Comparison of ENCODE assay signal across 1 cellular context in the genomic region with DNA sequence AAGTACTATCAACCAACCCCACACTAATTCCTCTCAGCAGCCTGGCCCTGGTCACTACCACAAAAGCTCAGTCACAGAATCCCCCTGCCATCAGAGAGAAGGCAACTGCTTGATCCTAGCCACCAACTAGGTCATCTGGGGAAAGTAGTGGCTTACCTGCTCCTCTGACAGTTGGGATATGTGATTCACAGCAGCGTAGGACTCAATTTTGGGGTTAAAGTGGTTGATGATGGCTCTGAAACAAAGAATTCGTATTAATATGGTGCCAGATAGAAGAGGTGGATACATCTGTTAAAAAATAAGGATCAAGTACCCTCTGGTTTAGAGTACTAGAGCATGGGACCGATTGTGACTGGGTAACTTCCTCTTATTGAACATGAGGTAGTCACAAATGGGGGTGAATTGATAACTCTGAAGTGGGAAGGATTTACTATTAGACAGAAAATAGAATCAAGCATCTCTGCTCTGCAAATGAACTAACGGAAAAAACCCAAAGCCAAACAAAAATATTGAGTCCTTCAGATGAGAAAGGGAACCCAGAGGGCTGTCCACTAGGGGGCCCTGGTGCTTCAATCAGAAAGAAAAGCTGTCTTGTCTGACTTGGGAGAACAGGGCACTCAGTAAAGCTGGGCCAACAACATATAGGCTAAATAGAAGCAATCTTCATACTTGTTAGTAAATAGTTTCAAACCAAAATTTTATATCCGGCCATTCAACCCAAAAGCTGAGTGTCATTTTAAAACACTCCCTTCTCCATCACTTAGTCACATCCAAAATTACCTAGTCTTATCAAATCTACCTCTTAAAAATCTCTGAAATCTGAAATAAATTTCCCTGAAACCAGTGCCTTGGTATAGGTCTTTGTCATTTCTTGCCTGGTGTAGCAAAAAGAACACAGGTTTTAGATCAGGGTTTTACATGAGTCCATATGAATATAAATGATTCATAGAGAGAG.
TF ChIP-seq lines count a peak whose summit lies in the region.

No MANE protein-coding gene starts in this region.

TF ChIP-seq in H1, 55 proteins besides CTCF, POLR2A, EP300 and RAD21:
- TF ChIP-seq KDM4A (IDR thresholded peaks at IDR 0.05; ENCODE audit: low read depth, low read length, severe bottlenecking), result no peak
- no peak for TF ChIP-seq YY1 (IDR thresholded peaks at IDR 0.05; ENCODE audit: low read depth, low read length)
- TF ChIP-seq SP4 (IDR thresholded peaks at IDR 0.05; ENCODE audit: low read length), result no peak
- TF ChIP-seq SIRT6 (IDR thresholded peaks at IDR 0.05; ENCODE audit: low read length), result no peak
- TF ChIP-seq KDM5A (IDR thresholded peaks at IDR 0.05; ENCODE audit: low read length), result no peak
- TF ChIP-seq NANOG (IDR thresholded peaks at IDR 0.05; ENCODE audit: insufficient read depth, low read depth, low read length, poor library complexity, severe bottlenecking), result no peak
- no peak for TF ChIP-seq GTF2F1 (IDR thresholded peaks at IDR 0.05; ENCODE audit: borderline replicate concordance, low read depth, low read length)
- TF ChIP-seq GABPA (IDR thresholded peaks at IDR 0.05; ENCODE audit: borderline replicate concordance, insufficient read depth, low read length), result no peak
- TF ChIP-seq RFX5 (IDR thresholded peaks at IDR 0.05; ENCODE audit: borderline replicate concordance, low read depth, low read length), result no peak
- TF ChIP-seq, protein P1, sequence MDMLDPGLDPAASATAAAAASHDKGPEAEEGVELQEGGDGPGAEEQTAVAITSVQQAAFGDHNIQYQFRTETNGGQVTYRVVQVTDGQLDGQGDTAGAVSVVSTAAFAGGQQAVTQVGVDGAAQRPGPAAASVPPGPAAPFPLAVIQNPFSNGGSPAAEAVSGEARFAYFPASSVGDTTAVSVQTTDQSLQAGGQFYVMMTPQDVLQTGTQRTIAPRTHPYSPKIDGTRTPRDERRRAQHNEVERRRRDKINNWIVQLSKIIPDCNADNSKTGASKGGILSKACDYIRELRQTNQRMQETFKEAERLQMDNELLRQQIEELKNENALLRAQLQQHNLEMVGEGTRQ (IDR thresholded peaks at IDR 0.05; ENCODE audit: low read length), result no peak
- TF ChIP-seq CTBP2 (IDR thresholded peaks at IDR 0.05; ENCODE audit: borderline replicate concordance, insufficient read depth, insufficient read length, low read length), result no peak
- TF ChIP-seq EGR1 (IDR thresholded peaks at IDR 0.05; ENCODE audit: borderline replicate concordance, low read depth, low read length), result no peak
- TF ChIP-seq PHF8 (conservative IDR thresholded peaks at IDR 0.05; ENCODE audit: low read depth, low read length), result no peak
- no peak for TF ChIP-seq POLR2AphosphoS5 (IDR thresholded peaks at IDR 0.05; ENCODE audit: low read depth, low read length)
- TF ChIP-seq RNF2 (IDR thresholded peaks at IDR 0.05; ENCODE audit: borderline replicate concordance, low read depth, low read length, missing control alignments, poor library complexity, severe bottlenecking), result no peak
TF ChIP-seq in H1: peak in this region for 0.
